ENCODE assay signal across 26 cellular contexts in genomic region chr20:16411361-16411760, GRCh38.
"Had no signal": no experiment of that assay in that cellular context is flagged by ENCODE, and none has a peak within 500 bp of the region (broad histone marks: within the 10 kb centered on the region; RNA-seq: fewer than 3 reads in every experiment).

No MANE protein-coding gene starts in this region.

- H3K4me3 Mint-ChIP-seq: mesothelial cell of epicardium; naive B cell; naive thymus-derived CD8-positive, alpha-beta T cell had no signal

- H3K4me1 Mint-ChIP-seq: naive B cell; naive thymus-derived CD8-positive, alpha-beta T cell had no signal

- DNase-seq: dermis blood vessel endothelial cell; dorsolateral prefrontal cortex; effector CD4-positive, alpha-beta T cell; effector memory CD4-positive, alpha-beta T cell; esophagus squamous epithelium; foreskin fibroblast; foreskin melanocyte; gastrocnemius medialis; glutamatergic neuron; head of caudate nucleus; heart right ventricle; hippocampal formation; left cardiac atrium; left lung; left ventricle myocardium superior; lower lobe of right lung; mesenchymal stem cell; mucosa of descending colon; naive B cell; naive thymus-derived CD8-positive, alpha-beta T cell had no signal

- H3K27ac ChIP-seq: coronary artery, dorsolateral prefrontal cortex, epithelial cell of prostate, esophagus squamous epithelium, gastrocnemius medialis, heart right ventricle, left lung, lower lobe of right lung had no signal

- H3K9me3 ChIP-seq: mucosa of descending colon had no signal

- H3K4me1 ChIP-seq: esophagus squamous epithelium, gastrocnemius medialis, heart right ventricle, left lung, lower lobe of right lung had no signal

- H3K4me3 ChIP-seq: coronary artery, dorsolateral prefrontal cortex, esophagus squamous epithelium, gastrocnemius medialis, heart right ventricle, left lung, lower lobe of right lung, mucosa of descending colon had no signal

- H3K27ac Mint-ChIP-seq: mesothelial cell of epicardium had no signal

- H3K27me3 Mint-ChIP-seq: naive B cell; naive thymus-derived CD8-positive, alpha-beta T cell had no signal

- FAIRE-seq: colon, islet of Langerhans, keratinocyte had no signal

- ATAC-seq: gastrocnemius medialis; heart right ventricle; left cardiac atrium; left lung; left ventricle myocardium superior; lower lobe of right lung; mucosa of descending colon; naive thymus-derived CD8-positive, alpha-beta T cell had no signal
